Comparison of ENCODE assay signal across 12 cellular contexts in genomic region chr10:30781571-30782542, GRCh38.
DNase-seq lines count a peak whose midpoint lies in the region; ATAC-seq and TF ChIP-seq lines count a peak whose summit lies in the region.
"Had no signal": no experiment of that assay in that cellular context is flagged by ENCODE, and none has a peak within 500 bp of the region (broad histone marks: within the 10 kb centered on the region; RNA-seq: fewer than 3 reads in every experiment).

No MANE protein-coding gene starts in this region.

- H3K36me3 Mint-ChIP-seq in activated CD8-positive, alpha-beta T cell treated with anti-CD3 and anti-CD28 coated beads, Interleukin-2, amount 10 ng/mL, durations not matched to agents 7 days and 5 days (ENCODE audit: low read depth): no peaks in the 10 kb centered on the region
- no peaks in the 10 kb centered on the region for H3K36me3 Mint-ChIP-seq in activated CD8-positive, alpha-beta T cell treated with anti-CD3 and anti-CD28 coated beads for 36 hours (ENCODE audit: low read depth)

- H3K27me3 ChIP-seq in layer of hippocampus (ENCODE audit: control insufficient read depth, insufficient read depth, low read length) (no peaks in the 10 kb centered on the region), stomach smooth muscle (ENCODE audit: control insufficient read depth in 1 of 2, insufficient read depth in 2 of 2, low read length in 2 of 2) (no peaks in the 10 kb centered on the region)
- H3K27me3 ChIP-seq: testis had no signal

- POLR2A ChIA-PET in activated CD8-positive, alpha-beta T cell treated with anti-CD3 and anti-CD28 coated beads, Interleukin-2, amount 10 ng/mL, durations not matched to agents 7 days and 5 days (lab: Charles Lee): interaction anchor here (0.7 to 2.3 kb wide), 2 partner anchors 37 to 45 kb away, joined by 3 to 6 read pairs; no protein-coding TSS in a partner anchor
- POLR2A ChIA-PET in activated CD8-positive, alpha-beta T cell treated with anti-CD3 and anti-CD28 coated beads for 36 hours (lab: Charles Lee): no interaction called here

- peaks cover 30% of the 10 kb centered on the region for H3K4me1 ChIP-seq in stomach smooth muscle (ENCODE audit: control insufficient read depth, insufficient read depth, low read length)

- intact Hi-C loops in activated CD8-positive, alpha-beta T cell treated with anti-CD3 and anti-CD28 coated beads for 36 hours (cut with micrococcal nuclease): loop anchor here (5.0 to 10.0 kb wide), 4 partner anchors 253 to 1025 kb away; partner anchors contain the start of genes ZEB1 and ZNF438

- no peak overlapping the region for H3K4me3 ChIP-seq in stomach smooth muscle (ENCODE audit: low read length in 2 of 2)
- H3K4me3 ChIP-seq: testis had no signal

- H3K4me1 Mint-ChIP-seq in activated CD8-positive, alpha-beta T cell treated with anti-CD3 and anti-CD28 coated beads, Interleukin-2, amount 10 ng/mL, durations not matched to agents 7 days and 5 days (ENCODE audit: low read depth): peaks cover 25% of the 10 kb centered on the region
- peaks cover 7% of the 10 kb centered on the region for H3K4me1 Mint-ChIP-seq in activated CD8-positive, alpha-beta T cell treated with anti-CD3 and anti-CD28 coated beads for 36 hours (ENCODE audit: low read depth)

- H3K9me3 ChIP-seq in stomach smooth muscle (ENCODE audit: control insufficient read depth in 2 of 2, low read length in 2 of 2): no peaks in the 10 kb centered on the region
- H3K9me3 ChIP-seq: testis had no signal

- H3K9me3 Mint-ChIP-seq in activated CD8-positive, alpha-beta T cell treated with anti-CD3 and anti-CD28 coated beads, Interleukin-2, amount 10 ng/mL, durations not matched to agents 7 days and 5 days (ENCODE audit: insufficient read depth): no peaks in the 10 kb centered on the region
- no peaks in the 10 kb centered on the region for H3K9me3 Mint-ChIP-seq in activated CD8-positive, alpha-beta T cell treated with anti-CD3 and anti-CD28 coated beads for 36 hours

- no peak for TF ChIP-seq CTCF in activated CD8-positive, alpha-beta T cell treated with anti-CD3 and anti-CD28 coated beads for 36 hours (IDR thresholded peaks at IDR 0.05)

- H3K36me3 ChIP-seq in stomach smooth muscle (ENCODE audit: control insufficient read depth in 2 of 2, insufficient read depth in 2 of 2, low read length in 2 of 2): no peaks in the 10 kb centered on the region

- peak overlapping the region; percentile 98 for H3K27ac ChIP-seq in layer of hippocampus (ENCODE audit: low read depth, low read length)
- H3K27ac ChIP-seq in stomach smooth muscle (ENCODE audit: low read length): peak overlapping the region; percentile 96
- H3K27ac ChIP-seq: testis had no signal

- CTCF ChIA-PET in activated CD8-positive, alpha-beta T cell treated with anti-CD3 and anti-CD28 coated beads, Interleukin-2, amount 10 ng/mL, durations not matched to agents 7 days and 5 days (lab: Charles Lee): interaction anchor here (0.6 to 4.9 kb wide), 10 partner anchors 14 to 1026 kb away, joined by 3 to 38 read pairs (median 16); partner anchors contain the start of gene ZNF438
- CTCF ChIA-PET in activated CD8-positive, alpha-beta T cell treated with anti-CD3 and anti-CD28 coated beads for 36 hours (lab: Charles Lee): interaction anchor here (1.1 to 4.6 kb wide), 5 partner anchors 13 to 1026 kb away, joined by 4 to 28 read pairs (median 8); partner anchors contain the start of gene ZNF438

- no peak for DNase-seq in activated CD8-positive, alpha-beta T cell treated with anti-CD3 and anti-CD28 coated beads, Interleukin-2, amount 10 ng/mL, durations not matched to agents 7 days and 5 days
- DNase-seq in activated CD8-positive, alpha-beta T cell treated with anti-CD3 and anti-CD28 coated beads for 36 hours: no peak
- peak; percentile 49 for DNase-seq in astrocyte of the hippocampus (ENCODE audit: low read depth, low spot score)
- no peak for DNase-seq in central memory CD4-positive, alpha-beta T cell
- DNase-seq in NCI-H82 (lab: John Stamatoyannopoulos, UW): no peak
- DNase-seq: NCI-H1092 treated with DMSO at 0.1 percent for 48 hours; NCI-H69; stimulated activated CD4-positive, alpha-beta T cell treated with anti-CD3 and anti-CD28 coated beads, Interleukin-4, amount 100 ng/mL, for 1 hour; testis had no signal

- H3K9ac ChIP-seq in stomach smooth muscle (ENCODE audit: low read length in 2 of 2): no peak overlapping the region

- no peak for TF ChIP-seq POLR2A in GM18505 (IDR thresholded peaks at IDR 0.05; ENCODE audit: borderline replicate concordance, extremely low read depth, insufficient read depth, insufficient read length)

- peaks cover 20% of the 10 kb centered on the region for H3K27me3 Mint-ChIP-seq in activated CD8-positive, alpha-beta T cell treated with anti-CD3 and anti-CD28 coated beads, Interleukin-2, amount 10 ng/mL, durations not matched to agents 7 days and 5 days (ENCODE audit: low read depth)
- no peaks in the 10 kb centered on the region for H3K27me3 Mint-ChIP-seq in activated CD8-positive, alpha-beta T cell treated with anti-CD3 and anti-CD28 coated beads for 36 hours

- H3K4me3 Mint-ChIP-seq in activated CD8-positive, alpha-beta T cell treated with anti-CD3 and anti-CD28 coated beads, Interleukin-2, amount 10 ng/mL, durations not matched to agents 7 days and 5 days: no peak overlapping the region
- H3K4me3 Mint-ChIP-seq in activated CD8-positive, alpha-beta T cell treated with anti-CD3 and anti-CD28 coated beads for 36 hours: no peak overlapping the region

- no peak for ATAC-seq in activated CD8-positive, alpha-beta T cell treated with anti-CD3 and anti-CD28 coated beads, Interleukin-2, amount 10 ng/mL, durations not matched to agents 7 days and 5 days
- no peak for ATAC-seq in activated CD8-positive, alpha-beta T cell treated with anti-CD3 and anti-CD28 coated beads for 36 hours
- no peak for ATAC-seq in GM18505 (IDR thresholded peaks at IDR 0.05; ENCODE audit: unreplicated experiment)

- H3K27ac Mint-ChIP-seq in activated CD8-positive, alpha-beta T cell treated with anti-CD3 and anti-CD28 coated beads, Interleukin-2, amount 10 ng/mL, durations not matched to agents 7 days and 5 days: peak overlapping the region; percentile 49
- no peak overlapping the region for H3K27ac Mint-ChIP-seq in activated CD8-positive, alpha-beta T cell treated with anti-CD3 and anti-CD28 coated beads for 36 hours
